ENCODE assay signal across 28 cellular contexts in genomic region chr13:27313742-27314141, GRCh38.
"Had no signal": no experiment of that assay in that cellular context is flagged by ENCODE, and none has a peak within 500 bp of the region (broad histone marks: within the 10 kb centered on the region; RNA-seq: fewer than 3 reads in every experiment).

No MANE protein-coding gene starts in this region.

- H3K36me3 Mint-ChIP-seq: stimulated activated effector memory CD8-positive, alpha-beta T cell treated with anti-CD3 and anti-CD28 coated beads, Interleukin-12 subunit alpha, Interleukin-12 subunit beta, amount 100 ng/mL, for 72 hours; stimulated activated memory B cell treated with anti-CD40 and anti-IgM and Interleukin-4, amounts not matched to agents 10 μg/mL and 1 μg/mL and 100 μg/mL, for 72 hours; stimulated activated naive B cell treated with anti-CD40 and anti-IgM and Interleukin-4, amounts not matched to agents 10 μg/mL and 1 μg/mL and 100 μg/mL, for 72 hours; type B pancreatic cell had no signal

- H3K36me3 ChIP-seq: stomach, suprapubic skin, thoracic aorta, thyroid gland, tibial artery, tibial nerve, transverse colon, upper lobe of left lung, upper lobe of right lung, uterus, vagina had no signal

- H3K9me3 ChIP-seq: stomach, suprapubic skin, testis, thoracic aorta, thyroid gland, tibial artery, tibial nerve, transverse colon, upper lobe of left lung, upper lobe of right lung, uterus, vagina had no signal

- H3K27ac ChIP-seq: stomach, suprapubic skin, testis, thoracic aorta, thyroid gland, tibial artery, tibial nerve, transverse colon, upper lobe of left lung, upper lobe of right lung, uterus, vagina had no signal

- H3K4me1 Mint-ChIP-seq: stimulated activated effector memory CD8-positive, alpha-beta T cell treated with anti-CD3 and anti-CD28 coated beads, Interleukin-12 subunit alpha, Interleukin-12 subunit beta, amount 100 ng/mL, for 72 hours; stimulated activated memory B cell treated with anti-CD40 and anti-IgM and Interleukin-4, amounts not matched to agents 10 μg/mL and 1 μg/mL and 100 μg/mL, for 72 hours had no signal

- H3K27ac Mint-ChIP-seq: stimulated activated effector memory CD8-positive, alpha-beta T cell treated with anti-CD3 and anti-CD28 coated beads, Interleukin-12 subunit alpha, Interleukin-12 subunit beta, amount 100 ng/mL, for 72 hours; stimulated activated memory B cell treated with anti-CD40 and anti-IgM and Interleukin-4, amounts not matched to agents 10 μg/mL and 1 μg/mL and 100 μg/mL, for 72 hours; stimulated activated naive B cell treated with anti-CD40 and anti-IgM and Interleukin-4, amounts not matched to agents 10 μg/mL and 1 μg/mL and 100 μg/mL, for 72 hours; stimulated activated naive CD8-positive, alpha-beta T cell treated with anti-CD3 and anti-CD28 coated beads, Interleukin-15, amount 100 ng/mL, for 72 hours; stimulated activated naive CD8-positive, alpha-beta T cell treated with anti-CD3 and anti-CD28 coated beads, Interleukin-15, Interleukin-2, amounts not matched to agents 100 ng/mL and 50 ng/mL, for 24 hours; type B pancreatic cell had no signal

- H3K4me3 ChIP-seq: stomach, suprapubic skin, testis, thoracic aorta, thyroid gland, tibial artery, tibial nerve, transverse colon, upper lobe of left lung, upper lobe of right lung, uterus, vagina had no signal

- ATAC-seq: stimulated activated effector memory CD8-positive, alpha-beta T cell treated with anti-CD3 and anti-CD28 coated beads, Interleukin-12 subunit alpha, Interleukin-12 subunit beta, amount 100 ng/mL, for 72 hours; stimulated activated memory B cell treated with anti-CD40 and anti-IgM and Interleukin-4, amounts not matched to agents 10 μg/mL and 1 μg/mL and 100 μg/mL, for 72 hours; stimulated activated naive B cell treated with anti-CD40 and anti-IgM and Interleukin-4, amounts not matched to agents 10 μg/mL and 1 μg/mL and 100 μg/mL, for 72 hours; stimulated activated naive CD8-positive, alpha-beta T cell treated with anti-CD3 and anti-CD28 coated beads, Interleukin-15, amount 100 ng/mL, for 72 hours; stimulated activated naive CD8-positive, alpha-beta T cell treated with anti-CD3 and anti-CD28 coated beads, Interleukin-15, Interleukin-2, amounts not matched to agents 100 U/mL and 50 U/mL, for 24 hours; upper lobe of right lung had no signal

- H3K9me3 Mint-ChIP-seq: stimulated activated effector memory CD8-positive, alpha-beta T cell treated with anti-CD3 and anti-CD28 coated beads, Interleukin-12 subunit alpha, Interleukin-12 subunit beta, amount 100 ng/mL, for 72 hours; stimulated activated memory B cell treated with anti-CD40 and anti-IgM and Interleukin-4, amounts not matched to agents 10 μg/mL and 1 μg/mL and 100 μg/mL, for 72 hours; stimulated activated naive B cell treated with anti-CD40 and anti-IgM and Interleukin-4, amounts not matched to agents 10 μg/mL and 1 μg/mL and 100 μg/mL, for 72 hours; stimulated activated naive CD8-positive, alpha-beta T cell treated with anti-CD3 and anti-CD28 coated beads, Interleukin-15, amount 100 ng/mL, for 72 hours; stimulated activated naive CD8-positive, alpha-beta T cell treated with anti-CD3 and anti-CD28 coated beads, Interleukin-15, Interleukin-2, amounts not matched to agents 100 ng/mL and 50 ng/mL, for 24 hours; type B pancreatic cell had no signal

- H3K4me3 Mint-ChIP-seq: stimulated activated effector memory CD8-positive, alpha-beta T cell treated with anti-CD3 and anti-CD28 coated beads, Interleukin-12 subunit alpha, Interleukin-12 subunit beta, amount 100 ng/mL, for 72 hours; stimulated activated memory B cell treated with anti-CD40 and anti-IgM and Interleukin-4, amounts not matched to agents 10 μg/mL and 1 μg/mL and 100 μg/mL, for 72 hours; stimulated activated naive B cell treated with anti-CD40 and anti-IgM and Interleukin-4, amounts not matched to agents 10 μg/mL and 1 μg/mL and 100 μg/mL, for 72 hours; stimulated activated naive CD8-positive, alpha-beta T cell treated with anti-CD3 and anti-CD28 coated beads, Interleukin-15, amount 100 ng/mL, for 72 hours; stimulated activated naive CD8-positive, alpha-beta T cell treated with anti-CD3 and anti-CD28 coated beads, Interleukin-15, Interleukin-2, amounts not matched to agents 100 ng/mL and 50 ng/mL, for 24 hours; type B pancreatic cell had no signal

- DNase-seq: stimulated activated CD4-positive, alpha-beta T cell treated with anti-CD3 and anti-CD28 coated beads, Interleukin-2, amount 100 ng/mL, for 48 hours; stimulated activated CD4-positive, alpha-beta T cell treated with anti-CD3 and anti-CD28 coated beads, Interleukin-4, amount 100 ng/mL, for 1 hour; stimulated activated CD4-positive, alpha-beta T cell treated with anti-CD3 and anti-CD28 coated beads, Interleukin-4, amount 100 ng/mL, for 24 hours; stimulated activated CD4-positive, alpha-beta T cell treated with anti-CD3 and anti-CD28 coated beads, Interleukin-4, amount 100 ng/mL, for 4 hours; stimulated activated CD8-positive, alpha-beta memory T cell treated with anti-CD3 and anti-CD28 coated beads, Interleukin-4, amount 100 ng/mL, for 48 hours; stimulated activated naive B cell treated with anti-CD40 and anti-IgM and Interleukin-4, amounts not matched to agents 10 μg/mL and 1 μg/mL and 100 μg/mL, for 72 hours; stimulated activated naive CD4-positive, alpha-beta T cell; stimulated activated naive CD4-positive, alpha-beta T cell treated with Interleukin-2 at 50 U/mL for 16 hours; stimulated activated naive CD8-positive, alpha-beta T cell treated with anti-CD3 and anti-CD28 coated beads, Interleukin-15, amount 100 ng/mL, for 72 hours; stimulated activated naive CD8-positive, alpha-beta T cell treated with anti-CD3 and anti-CD28 coated beads, Interleukin-15, Interleukin-2, amounts not matched to agents 100 U/mL and 50 U/mL, for 24 hours; stomach; substantia nigra; testis; thyroid gland; tibial artery; transverse colon; trophoblast cell; upper lobe of left lung; upper lobe of right lung; uterus had no signal

- H3K4me1 ChIP-seq: stomach, suprapubic skin, testis, thyroid gland, tibial artery, tibial nerve, transverse colon, upper lobe of left lung, upper lobe of right lung, uterus, vagina had no signal

- H3K27me3 ChIP-seq: testis, thyroid gland, tibial nerve, upper lobe of left lung, vagina had no signal
